9 cellular contexts compared by ENCODE assay signal in genomic region chr19:41927810-41928192, GRCh38. TPM values are rescaled to one million over a fixed set of nuclear protein-coding genes. Genes with fewer than 3 reads are reported as not detected.
DNase-seq lines count a peak whose midpoint lies in the region; ATAC-seq lines count a peak whose summit lies in the region.
"Had no signal": no experiment of that assay in that cellular context is flagged by ENCODE, and none has a peak within 500 bp of the region (broad histone marks: within the 10 kb centered on the region; RNA-seq: fewer than 3 reads in every experiment).

No MANE protein-coding gene starts in this region.

- DNase-seq in activated CD4-positive, alpha-beta T cell treated with anti-CD3 and anti-CD28 coated beads, Interleukin-2, amount 10 ng/mL, durations not matched to agents 24 days and 14 days: peak; percentile 79
- no peak for DNase-seq in activated CD4-positive, alpha-beta T cell treated with anti-CD3 and anti-CD28 coated beads, Interleukin-2, amount 50 U/mL, for 1 hour
- no peak for DNase-seq in activated T-helper 1 cell treated with anti-CD3 and anti-CD28 coated beads, Interleukin-12 subunit alpha, Interleukin-12 subunit beta, Interleukin-2, Interleukin-4 antibody, amounts not matched to agents 30 ng/mL and 10 ng/mL and 1 ng/mL, durations not matched to agents 14 hours and 24 hours and 36 hours (ENCODE audit: low spot score)
- DNase-seq in iPS DF 6.9 (ENCODE audit: low read depth, low spot score): no peak
- DNase-seq in dermis blood vessel endothelial cell: no peak

- intact Hi-C loops in activated CD4-positive, alpha-beta T cell treated with anti-CD3 and anti-CD28 coated beads, Interleukin-2, amount 10 ng/mL, durations not matched to agents 24 days and 14 days (cut with micrococcal nuclease): loop anchor here (2.0 kb wide), 2 partner anchors 17 to 41 kb away; no protein-coding TSS in a partner anchor
- intact Hi-C loops in activated T-helper 1 cell treated with anti-CD3 and anti-CD28 coated beads, Interleukin-12 subunit alpha, Interleukin-12 subunit beta, Interleukin-2, Interleukin-4 antibody, amounts not matched to agents 30 ng/mL and 10 ng/mL and 1 ng/mL, durations not matched to agents 14 hours and 24 hours and 36 hours (cut with micrococcal nuclease): loop anchor here (2.0 kb wide), 1 partner anchor 13 kb away; no protein-coding TSS in a partner anchor

- no peaks in the 10 kb centered on the region for H3K9me3 Mint-ChIP-seq in activated CD4-positive, alpha-beta T cell treated with anti-CD3 and anti-CD28 coated beads, Interleukin-2, amount 10 ng/mL, durations not matched to agents 24 days and 14 days
- no peaks in the 10 kb centered on the region for H3K9me3 Mint-ChIP-seq in activated T-helper 1 cell treated with anti-CD3 and anti-CD28 coated beads, Interleukin-12 subunit alpha, Interleukin-12 subunit beta, Interleukin-2, Interleukin-4 antibody, amounts not matched to agents 30 ng/mL and 10 ng/mL and 1 ng/mL, durations not matched to agents 14 hours and 24 hours and 36 hours
- H3K9me3 Mint-ChIP-seq in stimulated activated naive CD8-positive, alpha-beta T cell treated with anti-CD3 and anti-CD28 coated beads, Interleukin-15, Interleukin-2, amounts not matched to agents 100 ng/mL and 50 ng/mL, for 24 hours: no peaks in the 10 kb centered on the region

- H3K27me3 ChIP-seq in iPS DF 6.9 (ENCODE audit: control insufficient read depth, insufficient read depth, low read length): peaks cover 90% of the 10 kb centered on the region

- H3K4me1 Mint-ChIP-seq in activated CD4-positive, alpha-beta T cell treated with anti-CD3 and anti-CD28 coated beads, Interleukin-2, amount 10 ng/mL, durations not matched to agents 24 days and 14 days: peaks cover 28% of the 10 kb centered on the region
- peaks cover 27% of the 10 kb centered on the region for H3K4me1 Mint-ChIP-seq in activated T-helper 1 cell treated with anti-CD3 and anti-CD28 coated beads, Interleukin-12 subunit alpha, Interleukin-12 subunit beta, Interleukin-2, Interleukin-4 antibody, amounts not matched to agents 30 ng/mL and 10 ng/mL and 1 ng/mL, durations not matched to agents 14 hours and 24 hours and 36 hours (ENCODE audit: low read depth)
- H3K4me1 Mint-ChIP-seq in stimulated activated naive CD8-positive, alpha-beta T cell treated with anti-CD3 and anti-CD28 coated beads, Interleukin-15, Interleukin-2, amounts not matched to agents 100 ng/mL and 50 ng/mL, for 24 hours (ENCODE audit: low read depth): peaks cover 36% of the 10 kb centered on the region

- peaks cover 3% of the 10 kb centered on the region for H3K36me3 Mint-ChIP-seq in activated CD4-positive, alpha-beta T cell treated with anti-CD3 and anti-CD28 coated beads, Interleukin-2, amount 10 ng/mL, durations not matched to agents 24 days and 14 days (ENCODE audit: low read depth)
- H3K36me3 Mint-ChIP-seq in activated T-helper 1 cell treated with anti-CD3 and anti-CD28 coated beads, Interleukin-12 subunit alpha, Interleukin-12 subunit beta, Interleukin-2, Interleukin-4 antibody, amounts not matched to agents 30 ng/mL and 10 ng/mL and 1 ng/mL, durations not matched to agents 14 hours and 24 hours and 36 hours (ENCODE audit: low read depth): peaks cover 4% of the 10 kb centered on the region
- no peaks in the 10 kb centered on the region for H3K36me3 Mint-ChIP-seq in stimulated activated naive CD8-positive, alpha-beta T cell treated with anti-CD3 and anti-CD28 coated beads, Interleukin-15, Interleukin-2, amounts not matched to agents 100 ng/mL and 50 ng/mL, for 24 hours (ENCODE audit: low read depth)

- peak overlapping the region; percentile 80 for H3K4me3 Mint-ChIP-seq in activated CD4-positive, alpha-beta T cell treated with anti-CD3 and anti-CD28 coated beads, Interleukin-2, amount 10 ng/mL, durations not matched to agents 24 days and 14 days
- peak overlapping the region; percentile 84 for H3K4me3 Mint-ChIP-seq in activated T-helper 1 cell treated with anti-CD3 and anti-CD28 coated beads, Interleukin-12 subunit alpha, Interleukin-12 subunit beta, Interleukin-2, Interleukin-4 antibody, amounts not matched to agents 30 ng/mL and 10 ng/mL and 1 ng/mL, durations not matched to agents 14 hours and 24 hours and 36 hours
- H3K4me3 Mint-ChIP-seq in stimulated activated naive CD8-positive, alpha-beta T cell treated with anti-CD3 and anti-CD28 coated beads, Interleukin-15, Interleukin-2, amounts not matched to agents 100 ng/mL and 50 ng/mL, for 24 hours: peak overlapping the region; percentile 81

- H3K4me3 ChIP-seq in iPS DF 6.9 (ENCODE audit: low read length): peak overlapping the region; percentile 29; the same call in 1 of the 2 replicates

- no peak overlapping the region for H3K27ac ChIP-seq in iPS DF 6.9 (ENCODE audit: low read length)
- H3K27ac ChIP-seq: C4-2B had no signal

- H3K36me3 ChIP-seq in iPS DF 6.9 (ENCODE audit: control insufficient read depth, insufficient read depth, low read length): no peaks in the 10 kb centered on the region

- peaks cover 6% of the 10 kb centered on the region for H3K4me1 ChIP-seq in iPS DF 6.9 (ENCODE audit: control insufficient read depth, insufficient read depth, low read length)

- no peak for ATAC-seq in GM19035 (IDR thresholded peaks at IDR 0.05; ENCODE audit: unreplicated experiment)
- no peak for ATAC-seq in HG03342 (IDR thresholded peaks at IDR 0.05; ENCODE audit: unreplicated experiment)

- no CpG with 5 or more reads among the region's 36 CpGs for WGBS in iPS DF 6.9 (ENCODE audit: insufficient coverage, insufficient read length)

- H3K27me3 Mint-ChIP-seq in activated CD4-positive, alpha-beta T cell treated with anti-CD3 and anti-CD28 coated beads, Interleukin-2, amount 10 ng/mL, durations not matched to agents 24 days and 14 days: peaks cover 9% of the 10 kb centered on the region
- peaks cover 3% of the 10 kb centered on the region for H3K27me3 Mint-ChIP-seq in activated T-helper 1 cell treated with anti-CD3 and anti-CD28 coated beads, Interleukin-12 subunit alpha, Interleukin-12 subunit beta, Interleukin-2, Interleukin-4 antibody, amounts not matched to agents 30 ng/mL and 10 ng/mL and 1 ng/mL, durations not matched to agents 14 hours and 24 hours and 36 hours (ENCODE audit: insufficient read depth)
- H3K27me3 Mint-ChIP-seq in stimulated activated naive CD8-positive, alpha-beta T cell treated with anti-CD3 and anti-CD28 coated beads, Interleukin-15, Interleukin-2, amounts not matched to agents 100 ng/mL and 50 ng/mL, for 24 hours: peaks cover 8% of the 10 kb centered on the region

- H3K9me3 ChIP-seq in iPS DF 6.9 (ENCODE audit: control insufficient read depth, insufficient read depth, low read length): no peaks in the 10 kb centered on the region

- H3K27ac Mint-ChIP-seq in activated CD4-positive, alpha-beta T cell treated with anti-CD3 and anti-CD28 coated beads, Interleukin-2, amount 10 ng/mL, durations not matched to agents 24 days and 14 days: no peak overlapping the region
- no peak overlapping the region for H3K27ac Mint-ChIP-seq in activated T-helper 1 cell treated with anti-CD3 and anti-CD28 coated beads, Interleukin-12 subunit alpha, Interleukin-12 subunit beta, Interleukin-2, Interleukin-4 antibody, amounts not matched to agents 30 ng/mL and 10 ng/mL and 1 ng/mL, durations not matched to agents 14 hours and 24 hours and 36 hours
- H3K27ac Mint-ChIP-seq in stimulated activated naive CD8-positive, alpha-beta T cell treated with anti-CD3 and anti-CD28 coated beads, Interleukin-15, Interleukin-2, amounts not matched to agents 100 ng/mL and 50 ng/mL, for 24 hours: peak overlapping the region; percentile 75

RNA-seq across cellular contexts. Expression of gene ERFL, which starts 0.4 kb away (rescaled TPM):
- 3.1 and 4.2 TPM in 2 replicates for total RNA-seq in activated CD4-positive, alpha-beta T cell treated with anti-CD3 and anti-CD28 coated beads, Interleukin-2, amount 10 ng/mL, durations not matched to agents 24 days and 14 days
- total RNA-seq in activated T-helper 1 cell treated with anti-CD3 and anti-CD28 coated beads, Interleukin-12 subunit alpha, Interleukin-12 subunit beta, Interleukin-2, Interleukin-4 antibody, amounts not matched to agents 30 ng/mL and 10 ng/mL and 1 ng/mL, durations not matched to agents 14 hours and 24 hours and 36 hours: 3.1 TPM in 2 replicates
- total RNA-seq in dermis blood vessel endothelial cell: not detected in 2 replicates

RNA-seq across cellular contexts. Expression of gene RABAC1, which starts 31.3 kb away (rescaled TPM):
- total RNA-seq in activated CD4-positive, alpha-beta T cell treated with anti-CD3 and anti-CD28 coated beads, Interleukin-2, amount 10 ng/mL, durations not matched to agents 24 days and 14 days: 37.2 and 41.5 TPM in 2 replicates
- 36.2 and 41.3 TPM in 2 replicates for total RNA-seq in activated T-helper 1 cell treated with anti-CD3 and anti-CD28 coated beads, Interleukin-12 subunit alpha, Interleukin-12 subunit beta, Interleukin-2, Interleukin-4 antibody, amounts not matched to agents 30 ng/mL and 10 ng/mL and 1 ng/mL, durations not matched to agents 14 hours and 24 hours and 36 hours
- 73.9 and 132 TPM in 2 replicates for total RNA-seq in dermis blood vessel endothelial cell

RNA-seq across cellular contexts. Expression of gene ARHGEF1, which starts 44.8 kb away (rescaled TPM):
- total RNA-seq in activated CD4-positive, alpha-beta T cell treated with anti-CD3 and anti-CD28 coated beads, Interleukin-2, amount 10 ng/mL, durations not matched to agents 24 days and 14 days: 365 and 378 TPM in 2 replicates
- total RNA-seq in activated T-helper 1 cell treated with anti-CD3 and anti-CD28 coated beads, Interleukin-12 subunit alpha, Interleukin-12 subunit beta, Interleukin-2, Interleukin-4 antibody, amounts not matched to agents 30 ng/mL and 10 ng/mL and 1 ng/mL, durations not matched to agents 14 hours and 24 hours and 36 hours: 386 and 392 TPM in 2 replicates
- total RNA-seq in dermis blood vessel endothelial cell: 53.8 and 69.4 TPM in 2 replicates

RNA-seq across cellular contexts. Expression of gene CD79A, which starts 50.7 kb away (rescaled TPM):
- 2.6 and 2.7 TPM in 2 replicates for total RNA-seq in activated CD4-positive, alpha-beta T cell treated with anti-CD3 and anti-CD28 coated beads, Interleukin-2, amount 10 ng/mL, durations not matched to agents 24 days and 14 days
- total RNA-seq in activated T-helper 1 cell treated with anti-CD3 and anti-CD28 coated beads, Interleukin-12 subunit alpha, Interleukin-12 subunit beta, Interleukin-2, Interleukin-4 antibody, amounts not matched to agents 30 ng/mL and 10 ng/mL and 1 ng/mL, durations not matched to agents 14 hours and 24 hours and 36 hours: 2.7 and 2.9 TPM in 2 replicates
- total RNA-seq in dermis blood vessel endothelial cell: 0.09 and 0.34 TPM in 2 replicates
